Comparison of ENCODE assay signal across 17 cellular contexts in genomic region chr11:11965656-11966353, GRCh38. TPM values are rescaled to one million over a fixed set of nuclear protein-coding genes. Genes with fewer than 3 reads are reported as not detected.
DNase-seq lines count a peak whose midpoint lies in the region; ATAC-seq and TF ChIP-seq lines count a peak whose summit lies in the region.
"Had no signal": no experiment of that assay in that cellular context is flagged by ENCODE, and none has a peak within 500 bp of the region (broad histone marks: within the 10 kb centered on the region; RNA-seq: fewer than 3 reads in every experiment).

No MANE protein-coding gene starts in this region.

- H3K4me3 Mint-ChIP-seq in activated T-cell treated with anti-CD3 and anti-CD28 coated beads, Interleukin-2, amount 50 U/mL, for 72 hours = no peak overlapping the region
- no peak overlapping the region for H3K4me3 Mint-ChIP-seq in activated T-helper 17 cell treated with anti-CD3 and anti-CD28 coated beads, Interleukin-2, amount 50 U/mL, for 72 hours

- WGBS in esophagus muscularis mucosa = 95% methylated on average over 8 of the region's 10 CpGs
- 73 to 90% (median 88%) methylated on average over 4 to 10 of the region's 10 CpGs for WGBS in spleen, 5 donors

- TF ChIP-seq CTCF in esophagus muscularis mucosa (IDR thresholded peaks at IDR 0.05) (no peak), spleen (IDR thresholded peaks at IDR 0.05 in 8 of 11, conservative IDR thresholded peaks at IDR 0.05 in 3 of 11) (no peak), GM10248 (IDR thresholded peaks at IDR 0.05; ENCODE audit: control extremely low read depth, extremely low read depth, low read depth, missing control alignments) (no peak)

- H3K9me3 ChIP-seq in esophagus muscularis mucosa = no peaks in the 10 kb centered on the region
- H3K9me3 ChIP-seq in spleen = no peaks in the 10 kb centered on the region

- no peak for DNase-seq in activated T-cell treated with anti-CD3 and anti-CD28 coated beads, Interleukin-2, amount 50 U/mL, for 72 hours
- no peak for DNase-seq in activated T-cell treated with anti-CD3 and anti-CD28 coated beads, Interleukin-2, amount 50 U/mL, for 1 hour
- DNase-seq in esophagus muscularis mucosa (ENCODE audit: extremely low spot score) (peak; percentile 78), spleen (peak; percentile 69), GM10248 (ENCODE audit: extremely low spot score) (no peak)
- DNase-seq in stimulated activated CD4-positive, alpha-beta T cell treated with anti-CD3 and anti-CD28 coated beads, Interleukin-1b, Interleukin-23, amount 100 ng/mL, for 48 hours = no peak
- DNase-seq: GM23248, NCI-H1105, NCI-H187, NCI-H2171, NCI-H446 treated with DMSO at 0.1 percent for 48 hours, NCI-H748 treated with DMSO at 0.1 percent for 48 hours, SHP77 had no signal

- TF ChIP-seq POLR2A in esophagus muscularis mucosa (IDR thresholded peaks at IDR 0.05; ENCODE audit: low read depth) (no peak), spleen (IDR thresholded peaks at IDR 0.05) (no peak)

- intact Hi-C loops in esophagus muscularis mucosa (cut with DNase I) (no loop called here), spleen (cut with DNase I; ENCODE audit: low total_unique reads) (no loop called here)

- POLR2A ChIA-PET in GM10248 (lab: Yijun Ruan, JAX) = no interaction called here

- H3K27me3 ChIP-seq in esophagus muscularis mucosa = no peaks in the 10 kb centered on the region
- H3K27me3 ChIP-seq in spleen (replicated peaks in 1 of 7) = peaks cover 0 to 10% (median 0%) of the 10 kb centered on the region in 7 donors

- peaks cover 11% of the 10 kb centered on the region for H3K4me1 Mint-ChIP-seq in activated T-cell treated with anti-CD3 and anti-CD28 coated beads, Interleukin-2, amount 50 U/mL, for 72 hours (ENCODE audit: low read depth)
- H3K4me1 Mint-ChIP-seq in activated T-helper 17 cell treated with anti-CD3 and anti-CD28 coated beads, Interleukin-2, amount 50 U/mL, for 72 hours = peaks cover 7% of the 10 kb centered on the region

- peak overlapping the region; percentile 72 for H3K27ac Mint-ChIP-seq in activated T-cell treated with anti-CD3 and anti-CD28 coated beads, Interleukin-2, amount 50 U/mL, for 72 hours
- H3K27ac Mint-ChIP-seq in activated T-helper 17 cell treated with anti-CD3 and anti-CD28 coated beads, Interleukin-2, amount 50 U/mL, for 72 hours = peak overlapping the region; percentile 42

- CTCF ChIA-PET in GM10248 (lab: Yijun Ruan, JAX) = interaction anchor here (1.0 to 3.4 kb wide), 7 partner anchors 10 to 167 kb away, joined by 3 to 25 read pairs (median 18); no protein-coding TSS in a partner anchor

- H3K27me3 Mint-ChIP-seq in activated T-cell treated with anti-CD3 and anti-CD28 coated beads, Interleukin-2, amount 50 U/mL, for 72 hours (ENCODE audit: low read depth) = no peaks in the 10 kb centered on the region
- H3K27me3 Mint-ChIP-seq in activated T-helper 17 cell treated with anti-CD3 and anti-CD28 coated beads, Interleukin-2, amount 50 U/mL, for 72 hours = no peaks in the 10 kb centered on the region

- H3K4me1 ChIP-seq in esophagus muscularis mucosa (peaks cover 55 to 70% (median 59%) of the 10 kb centered on the region in 4 donors), spleen (peaks cover 0 to 7% (median under 1%) of the 10 kb centered on the region in 6 donors)

- H3K9me3 Mint-ChIP-seq in activated T-cell treated with anti-CD3 and anti-CD28 coated beads, Interleukin-2, amount 50 U/mL, for 72 hours = no peaks in the 10 kb centered on the region
- no peaks in the 10 kb centered on the region for H3K9me3 Mint-ChIP-seq in activated T-helper 17 cell treated with anti-CD3 and anti-CD28 coated beads, Interleukin-2, amount 50 U/mL, for 72 hours

- no peak for TF ChIP-seq EP300 in esophagus muscularis mucosa (IDR thresholded peaks at IDR 0.05)

- ATAC-seq in activated T-cell treated with anti-CD3 and anti-CD28 coated beads, Interleukin-2, amount 50 U/mL, for 72 hours (replicated peaks in 1 of 2) = no peak
- no peak for ATAC-seq in activated T-helper 17 cell treated with anti-CD3 and anti-CD28 coated beads, Interleukin-2, amount 50 U/mL, for 72 hours (replicated peaks)
- no peak for ATAC-seq in GM21786 (IDR thresholded peaks at IDR 0.05; ENCODE audit: unreplicated experiment)

- H3K36me3 ChIP-seq in esophagus muscularis mucosa (peaks cover 0 to 22% (median 20%) of the 10 kb centered on the region in 4 donors), spleen (no peaks in the 10 kb centered on the region)

- H3K36me3 Mint-ChIP-seq in activated T-cell treated with anti-CD3 and anti-CD28 coated beads, Interleukin-2, amount 50 U/mL, for 72 hours (ENCODE audit: insufficient read depth in 2 of 2) = no peaks in the 10 kb centered on the region
- H3K36me3 Mint-ChIP-seq in activated T-helper 17 cell treated with anti-CD3 and anti-CD28 coated beads, Interleukin-2, amount 50 U/mL, for 72 hours (ENCODE audit: low read depth) = no peaks in the 10 kb centered on the region

- no peak overlapping the region for H3K27ac ChIP-seq in esophagus muscularis mucosa (replicated peaks in 1 of 4)
- no peak overlapping the region for H3K27ac ChIP-seq in spleen
- H3K27ac ChIP-seq: C4-2B, GM23248, KMS-11 had no signal

- no peak overlapping the region for H3K4me3 ChIP-seq in esophagus muscularis mucosa
- no peak overlapping the region for H3K4me3 ChIP-seq in spleen
- H3K4me3 ChIP-seq: GM23248 had no signal

RNA-seq across cellular contexts. Expression of gene DKK3, which starts 42.6 kb away (rescaled TPM):
- total RNA-seq in activated T-cell treated with anti-CD3 and anti-CD28 coated beads, Interleukin-2, amount 50 U/mL, for 72 hours = under 1 TPM in 1 of 2 donors, not detected in 1; 0.19 TPM
- total RNA-seq in activated T-helper 17 cell treated with anti-CD3 and anti-CD28 coated beads, Interleukin-2, amount 50 U/mL, for 72 hours = not detected
- 100 to 1,000 TPM in 2 of 4 donors, 10 to 100 TPM in 2; 94.3 to 191 (median 127) TPM for total RNA-seq in esophagus muscularis mucosa
- 100 to 1,000 TPM in 1 of 7 donors, 10 to 100 TPM in 6; 26.9 to 111 (median 53.2) TPM for total RNA-seq in spleen
- polyA plus RNA-seq in spleen = 10 to 100 TPM in 2 of 3 donors, 1 to 10 TPM in 1; 8.6 to 14.2 (median 12.3) TPM

Comparison
In these comparisons a context has a peak if more than half of its experiments do, and no peak if none do; other contexts are left out.
1. DNase-seq: peak in esophagus muscularis mucosa (single experiment) and spleen (single experiment); none in activated T-cell treated with anti-CD3 and anti-CD28 coated beads, Interleukin-2, amount 50 U/mL, for 72 hours (0 of 2), activated T-cell treated with anti-CD3 and anti-CD28 coated beads, Interleukin-2, amount 50 U/mL, for 1 hour (single experiment), GM10248 (single experiment) and stimulated activated CD4-positive, alpha-beta T cell treated with anti-CD3 and anti-CD28 coated beads, Interleukin-1b, Interleukin-23, amount 100 ng/mL, for 48 hours (single experiment).
2. RNA of gene DKK3, which starts 42.6 kb away (total RNA-seq): 94.3 to 191 TPM in esophagus muscularis mucosa and 26.9 to 111 TPM in spleen; 0.19 TPM in activated T-cell treated with anti-CD3 and anti-CD28 coated beads, Interleukin-2, amount 50 U/mL, for 72 hours and not detected in activated T-helper 17 cell treated with anti-CD3 and anti-CD28 coated beads, Interleukin-2, amount 50 U/mL, for 72 hours; every median in the first group is over 10 times any median in the second.